Comparison of ENCODE assay signal across 8 cellular contexts in genomic region chr16:11105038-11105903, GRCh38.
DNase-seq lines count a peak whose midpoint lies in the region; ATAC-seq, FAIRE-seq and TF ChIP-seq lines count a peak whose summit lies in the region.

No MANE protein-coding gene starts in this region.

- H3K9me2 ChIP-seq in GM23248 (ENCODE audit: insufficient read depth), result no peaks in the 10 kb centered on the region

- peaks cover 8% of the 10 kb centered on the region for H3K36me3 Mint-ChIP-seq in T-cell
- H3K36me3 Mint-ChIP-seq in nephron (ENCODE audit: low read depth), result peaks cover 6% of the 10 kb centered on the region
- H3K36me3 Mint-ChIP-seq in type B pancreatic cell, result no peaks in the 10 kb centered on the region

- peak overlapping the region; percentile 54 for H3K27ac ChIP-seq in GM23248

- H3F3A ChIP-seq in GM23248 (ENCODE audit: insufficient read depth), result peaks cover 28% of the 10 kb centered on the region

- H3K9ac ChIP-seq in GM23248, result peak overlapping the region; percentile 11; the same call in 1 of the 2 replicates

- no peaks in the 10 kb centered on the region for H4K20me1 ChIP-seq in GM23248 (ENCODE audit: insufficient read depth)

- H2AFZ ChIP-seq in GM23248, result no peak overlapping the region

- TF ChIP-seq CTCF in nephron (IDR thresholded peaks at IDR 0.05; ENCODE audit: unreplicated experiment in 3 of 3) (no peak), type B pancreatic cell (conservative IDR thresholded peaks at IDR 0.05) (no peak)

- H3K4me3 ChIP-seq in GM23248, result 0 out of 2 replicates have a peak overlapping the region, but pooled peaks have one; percentile 16

- H3K9me3 ChIP-seq in GM23248 (ENCODE audit: low read depth), result no peaks in the 10 kb centered on the region

- H3K9me3 Mint-ChIP-seq in T-cell (no peaks in the 10 kb centered on the region), nephron (no peaks in the 10 kb centered on the region), type B pancreatic cell (no peaks in the 10 kb centered on the region)

- no peaks in the 10 kb centered on the region for H3K79me2 ChIP-seq in GM23248 (ENCODE audit: insufficient read depth)

- peak; percentile 72 to 97 (median 76) for ATAC-seq in T-cell (replicated peaks in 1 of 4)

- DNase-seq in GM12892 (ENCODE audit: insufficient read length), result peak; percentile 53
- DNase-seq in GM23248, result peak; percentile 95
- DNase-seq in LHCN-M2 (ENCODE audit: low read depth), result peak; percentile 97
- DNase-seq in T-cell, result peak in 12 of 34 experiments; percentile 8 to 42 (median 25)
- DNase-seq in erythroblast (lab: John Stamatoyannopoulos, UW), result peak; percentile 89 to 96
- DNase-seq in mesenteric fat pad (ENCODE audit: low spot score), result no peak
- DNase-seq in type B pancreatic cell (ENCODE audit: extremely low spot score, unreplicated experiment), result no peak

- 13 to 15% methylated on average over 7 of the region's 7 CpGs for WGBS in GM23248 (ENCODE audit: low coverage in 1 of 2, low lambda C conversion rate in 2 of 2, missing lambda C conversion rate in 2 of 2), 2 experiments

- H3K4me3 Mint-ChIP-seq in T-cell, result peak overlapping the region in 1 of 3 donors; percentile 39
- peak overlapping the region in 1 of 3 experiments; percentile 18 for H3K4me3 Mint-ChIP-seq in nephron
- H3K4me3 Mint-ChIP-seq in type B pancreatic cell, result no peak overlapping the region

- peak; percentile 64 for TF ChIP-seq POLR2A in GM12892 (IDR thresholded peaks at IDR 0.05; ENCODE audit: low read depth, low read length)
- peak; percentile 37 for TF ChIP-seq POLR2A in erythroblast (IDR thresholded peaks at IDR 0.05; ENCODE audit: low read length)

- POLR2A ChIA-PET in T-cell (lab: Charles Lee), result interaction anchor here in 1 of 2 donors (0.6 kb wide), 1 partner anchor 45 kb away, joined by 3 read pairs; no protein-coding TSS in a partner anchor

- no peaks in the 10 kb centered on the region for H3K27me3 ChIP-seq in GM23248 (replicated peaks; ENCODE audit: insufficient read depth)

- H3K27ac Mint-ChIP-seq in T-cell (peak overlapping the region; percentile 53 to 72), nephron (peak overlapping the region; percentile 53 to 76 (median 73)), type B pancreatic cell (no peak overlapping the region)

- no peaks in the 10 kb centered on the region for H3K36me3 ChIP-seq in GM23248 (ENCODE audit: low read depth)

- H3K4me2 ChIP-seq in GM23248 (ENCODE audit: unreplicated experiment), result peak overlapping the region; percentile 46

- peak; percentile 92 for FAIRE-seq in GM12892 (lab: Jason Lieb, UNC)

- in situ Hi-C loops in GM23248 (cut with MboI), result no loop called here

- H3K4me1 Mint-ChIP-seq in T-cell (peaks cover 27 to 30% (median 28%) of the 10 kb centered on the region in 3 donors), nephron (peaks cover 59% of the 10 kb centered on the region), type B pancreatic cell (ENCODE audit: unreplicated experiment) (peaks cover 41% of the 10 kb centered on the region)

- CTCF ChIA-PET in T-cell (lab: Charles Lee), result interaction anchor here in 1 of 2 donors (0.6 kb wide), 1 partner anchor 100 kb away, joined by 3 read pairs; no protein-coding TSS in a partner anchor

- no peaks in the 10 kb centered on the region for H3K27me3 Mint-ChIP-seq in T-cell
- H3K27me3 Mint-ChIP-seq in nephron (ENCODE audit: low read depth), result no peaks in the 10 kb centered on the region
- no peaks in the 10 kb centered on the region for H3K27me3 Mint-ChIP-seq in type B pancreatic cell

- H3K4me1 ChIP-seq in GM23248 (ENCODE audit: insufficient read depth), result peaks cover 30% of the 10 kb centered on the region

Comparison
In these comparisons a context has a peak if more than half of its experiments do, and no peak if none do; other contexts are left out.
1. DNase-seq: peak in GM12892 (single experiment), GM23248 (single experiment), LHCN-M2 (single experiment) and erythroblast (2 of 2); none in mesenteric fat pad (single experiment) and type B pancreatic cell (single experiment).